Comparison of ENCODE assay signal across 7 cellular contexts in genomic region chr15:50675524-50676144, GRCh38. TPM values are rescaled to one million over a fixed set of nuclear protein-coding genes. Genes with fewer than 3 reads are reported as not detected.
A peak's percentile ranks its signal among the peaks of the same experiment; 100 is the strongest.
DNase-seq lines count a peak whose midpoint lies in the region; ATAC-seq and TF ChIP-seq lines count a peak whose summit lies in the region.

No MANE protein-coding gene starts in this region.

- TF ChIP-seq CTCF in colonic mucosa (IDR thresholded peaks at IDR 0.05) (peak; percentile 79), nephron progenitor cell (IDR thresholded peaks at IDR 0.05) (peak; percentile 82)

- H3K27ac Mint-ChIP-seq in nephron progenitor cell, result no peak overlapping the region

- H3K27me3 Mint-ChIP-seq in nephron progenitor cell (ENCODE audit: low read depth, poor library complexity), result no peaks in the 10 kb centered on the region

- H3K4me1 ChIP-seq in colonic mucosa, result no peaks in the 10 kb centered on the region

- no peak for ATAC-seq in GM21723 (IDR thresholded peaks at IDR 0.05; ENCODE audit: unreplicated experiment)

- DNase-seq in GM04504 (ENCODE audit: low read depth), result peak; percentile 14
- DNase-seq in M059J (ENCODE audit: low read depth), result peak; percentile 31
- no peak for DNase-seq in colonic mucosa
- DNase-seq in nephron progenitor cell, result no peak
- no peak for DNase-seq in cortex of kidney (lab: John Stamatoyannopoulos, UW)
- DNase-seq in mucosa of gallbladder (ENCODE audit: low spot score), result no peak

- no peaks in the 10 kb centered on the region for H3K27me3 ChIP-seq in colonic mucosa

- H3K4me3 ChIP-seq in colonic mucosa, result no peak overlapping the region

- H3K9me3 Mint-ChIP-seq in nephron progenitor cell, result peaks cover 4% of the 10 kb centered on the region

- no peak overlapping the region for H3K27ac ChIP-seq in colonic mucosa

- intact Hi-C loops in colonic mucosa (cut with DNase I), result loop anchor here (5.0 kb wide), 1 partner anchor 207 kb away; no protein-coding TSS in a partner anchor

- H3K9ac ChIP-seq in colonic mucosa (ENCODE audit: low read depth in 2 of 2, low read length in 2 of 2), result no peak overlapping the region

- no peaks in the 10 kb centered on the region for H3K9me3 ChIP-seq in colonic mucosa

- H3K4me3 Mint-ChIP-seq in nephron progenitor cell, result no peak overlapping the region

- peaks cover 33% of the 10 kb centered on the region for H3K36me3 Mint-ChIP-seq in nephron progenitor cell (ENCODE audit: low read depth)

- H3K36me3 ChIP-seq in colonic mucosa, result no peaks in the 10 kb centered on the region

- peaks cover 5% of the 10 kb centered on the region for H3K4me1 Mint-ChIP-seq in nephron progenitor cell

RNA-seq across cellular contexts. Expression of gene TRPM7, which starts 11.0 kb away (rescaled TPM):
- total RNA-seq in M059J (2014; rRNA removed; shearing (Covaris generic)), result 16.3 and 16.7 TPM in 2 replicates
- total RNA-seq in colonic mucosa, result 10 to 100 TPM; 28.3 to 34.7 TPM
- 33.6 TPM for total RNA-seq in mucosa of gallbladder

Comparison
In these comparisons a context has a peak if more than half of its experiments do, and no peak if none do; other contexts are left out.
1. DNase-seq: peak in GM04504 (single experiment) and M059J (single experiment); none in colonic mucosa (single experiment), nephron progenitor cell (single experiment), cortex of kidney (single experiment) and mucosa of gallbladder (single experiment).